Comparison of ENCODE assay signal across 17 cellular contexts in genomic region chr1:143611159-143611558, GRCh38.
DNase-seq lines count a peak whose midpoint lies in the region; TF ChIP-seq lines count a peak whose summit lies in the region.
"Had no signal": no experiment of that assay in that cellular context is flagged by ENCODE, and none has a peak within 500 bp of the region (broad histone marks: within the 10 kb centered on the region; RNA-seq: fewer than 3 reads in every experiment).

No MANE protein-coding gene starts in this region.

- H4K20me1 ChIP-seq in OCI-LY1 (ENCODE audit: insufficient read depth, low read length): no peaks in the 10 kb centered on the region

- H3K36me3 ChIP-seq in OCI-LY1 (ENCODE audit: insufficient read depth, low read length): no peaks in the 10 kb centered on the region

- no peaks in the 10 kb centered on the region for H3K9me3 ChIP-seq in OCI-LY1 (ENCODE audit: low read length)
- H3K9me3 ChIP-seq: Caco-2 had no signal

- H2AFZ ChIP-seq in OCI-LY1 (ENCODE audit: low read length): no peak overlapping the region
- H2AFZ ChIP-seq: PC-9 had no signal

- no peaks in the 10 kb centered on the region for H3K36me3 Mint-ChIP-seq in glutamatergic neuron (ENCODE audit: unreplicated experiment)
- H3K36me3 Mint-ChIP-seq: activated naive CD8-positive, alpha-beta T cell treated with anti-CD3 and anti-CD28 coated beads for 36 hours; IgD-negative memory B cell had no signal

- no peaks in the 10 kb centered on the region for H3K4me1 ChIP-seq in OCI-LY1 (ENCODE audit: insufficient read depth, low read length, severe bottlenecking)
- H3K4me1 ChIP-seq: Caco-2 had no signal

- DNase-seq in NCI-H748 (lab: John Stamatoyannopoulos, UW; ENCODE audit: unreplicated experiment): peak; percentile 7
- no peak for DNase-seq in NCI-H748 treated with DMSO at 0.1 percent for 48 hours (lab: John Stamatoyannopoulos, UW)
- peak; percentile 15 for DNase-seq in glutamatergic neuron
- DNase-seq in dedifferentiated amniotic fluid mesenchymal stem cell (ENCODE audit: extremely low spot score): no peak
- no peak for DNase-seq in RKO (ENCODE audit: low spot score)
- DNase-seq in amniotic stem cell (lab: John Stamatoyannopoulos, UW): no peak
- DNase-seq: activated B cell treated with CpG ODN at 0.5 μM for 24 hours; activated naive CD8-positive, alpha-beta T cell treated with anti-CD3 and anti-CD28 coated beads for 36 hours; activated T-cell treated with anti-CD3 and anti-CD28 coated beads for 4 hours; NCI-H1436 treated with DMSO at 0.1 percent for 48 hours; PC-9; stimulated activated CD4-positive, alpha-beta T cell treated with anti-CD3 and anti-CD28 coated beads, Interleukin-15, amount 100 ng/mL, for 24 hours had no signal

- H3K4me3 Mint-ChIP-seq in glutamatergic neuron (ENCODE audit: unreplicated experiment): no peak overlapping the region
- H3K4me3 Mint-ChIP-seq: activated B cell treated with CpG ODN at 0.5 μM for 24 hours; activated naive CD8-positive, alpha-beta T cell treated with anti-CD3 and anti-CD28 coated beads for 36 hours; IgD-negative memory B cell; neural crest cell had no signal

- H3K9me3 Mint-ChIP-seq in glutamatergic neuron (ENCODE audit: unreplicated experiment): peaks cover 1% of the 10 kb centered on the region
- H3K9me3 Mint-ChIP-seq: activated B cell treated with CpG ODN at 0.5 μM for 24 hours; activated naive CD8-positive, alpha-beta T cell treated with anti-CD3 and anti-CD28 coated beads for 36 hours; IgD-negative memory B cell had no signal

- no peaks in the 10 kb centered on the region for H3K9me2 ChIP-seq in OCI-LY1 (ENCODE audit: low read depth, low read length)

- no peak overlapping the region for H3K4me2 ChIP-seq in OCI-LY1 (ENCODE audit: low read length)
- H3K4me2 ChIP-seq: PC-9 had no signal

- no peak overlapping the region for H3K9ac ChIP-seq in OCI-LY1 (ENCODE audit: low read length)

- no peak overlapping the region for H3K27ac Mint-ChIP-seq in glutamatergic neuron (ENCODE audit: unreplicated experiment)
- H3K27ac Mint-ChIP-seq: activated B cell treated with CpG ODN at 0.5 μM for 24 hours; activated naive CD8-positive, alpha-beta T cell treated with anti-CD3 and anti-CD28 coated beads for 36 hours; IgD-negative memory B cell had no signal

- no peaks in the 10 kb centered on the region for H3F3A ChIP-seq in OCI-LY1 (ENCODE audit: insufficient read depth, low read length)

- H3K27ac ChIP-seq in OCI-LY1 (ENCODE audit: low read depth, low read length, poor library complexity, severe bottlenecking): no peak overlapping the region
- H3K27ac ChIP-seq: PC-9 had no signal

- H3K27me3 Mint-ChIP-seq in glutamatergic neuron (ENCODE audit: unreplicated experiment): no peaks in the 10 kb centered on the region
- H3K27me3 Mint-ChIP-seq: activated naive CD8-positive, alpha-beta T cell treated with anti-CD3 and anti-CD28 coated beads for 36 hours had no signal

- peaks cover 1% of the 10 kb centered on the region for H3K4me1 Mint-ChIP-seq in glutamatergic neuron (ENCODE audit: low read depth, unreplicated experiment)
- H3K4me1 Mint-ChIP-seq: activated B cell treated with CpG ODN at 0.5 μM for 24 hours; activated naive CD8-positive, alpha-beta T cell treated with anti-CD3 and anti-CD28 coated beads for 36 hours; IgD-negative memory B cell; neural crest cell had no signal

- peak; percentile 25; the same call in 1 of the 3 replicates for TF ChIP-seq CTCF in GM12872 (IDR thresholded peaks at IDR 0.05; ENCODE audit: insufficient read depth, low read depth, low read length)
- TF ChIP-seq CTCF in OCI-LY1 (IDR thresholded peaks at IDR 0.05; ENCODE audit: low read length): peak; percentile 43
- peak; percentile 26 for TF ChIP-seq CTCF in glutamatergic neuron (IDR thresholded peaks at IDR 0.05; ENCODE audit: partially characterized antibody, unreplicated experiment)

- H3K79me2 ChIP-seq in OCI-LY1 (ENCODE audit: insufficient read depth, low read length): no peaks in the 10 kb centered on the region

- no peaks in the 10 kb centered on the region for H3K27me3 ChIP-seq in OCI-LY1 (ENCODE audit: insufficient read depth, low read length)

- H3K4me3 ChIP-seq in OCI-LY1 (ENCODE audit: low read depth, low read length, poor library complexity, severe bottlenecking): no peak overlapping the region
- H3K4me3 ChIP-seq: PC-9 had no signal

Comparison
In these comparisons a context has a peak if more than half of its experiments do, and no peak if none do; other contexts are left out.
1. DNase-seq: peak in NCI-H748 (single experiment) and glutamatergic neuron (single experiment); none in NCI-H748 treated with DMSO at 0.1 percent for 48 hours (single experiment), dedifferentiated amniotic fluid mesenchymal stem cell (single experiment), RKO (single experiment) and amniotic stem cell (single experiment).
2. Peak in every context shown above with its lines, with median percentiles within 50 percentile points of each other: CTCF ChIP-seq.